Comparison of ENCODE assay signal across 9 cellular contexts in genomic region chr17:59406808-59407381, GRCh38.
DNase-seq lines count a peak whose midpoint lies in the region; ATAC-seq and TF ChIP-seq lines count a peak whose summit lies in the region.
"Had no signal": no experiment of that assay in that cellular context is flagged by ENCODE, and none has a peak within 500 bp of the region (broad histone marks: within the 10 kb centered on the region; RNA-seq: fewer than 3 reads in every experiment).

No MANE protein-coding gene starts in this region.

- no peak for TF ChIP-seq CTCF in VCaP (conservative IDR thresholded peaks at IDR 0.05)

- H3K27ac ChIP-seq in VCaP, result peak overlapping the region; percentile 92

- no peak for ATAC-seq in activated CD4-positive, CD25-positive, alpha-beta regulatory T cell treated with anti-CD3 and anti-CD28 coated beads, Interleukin-2, amount 50 U/mL, for 24 hours
- ATAC-seq: Panc1 had no signal

- DNase-seq in NCI-H2227 (lab: John Stamatoyannopoulos, UW; ENCODE audit: unreplicated experiment), result peak; percentile 23
- DNase-seq in NCI-H2227 treated with DMSO at 0.1 percent for 48 hours (lab: John Stamatoyannopoulos, UW), result no peak
- DNase-seq in iris pigment epithelial cell (ENCODE audit: low read depth), result peak; percentile 81
- DNase-seq in ureter (ENCODE audit: low spot score), result peak; percentile 55
- no peak for DNase-seq in activated T-cell treated with anti-CD3 and anti-CD28 coated beads, Interleukin-2, amount 50 U/mL, for 48 hours
- DNase-seq in ecto neural progenitor cell (ENCODE audit: low spot score), result no peak

Comparison
In these comparisons a context has a peak if more than half of its experiments do, and no peak if none do; other contexts are left out.
1. DNase-seq: peak in NCI-H2227 (single experiment), iris pigment epithelial cell (single experiment) and ureter (single experiment); none in NCI-H2227 treated with DMSO at 0.1 percent for 48 hours (single experiment), activated T-cell treated with anti-CD3 and anti-CD28 coated beads, Interleukin-2, amount 50 U/mL, for 48 hours (0 of 2) and ecto neural progenitor cell (single experiment).